14 cellular contexts compared by ENCODE assay signal in the genomic region with DNA sequence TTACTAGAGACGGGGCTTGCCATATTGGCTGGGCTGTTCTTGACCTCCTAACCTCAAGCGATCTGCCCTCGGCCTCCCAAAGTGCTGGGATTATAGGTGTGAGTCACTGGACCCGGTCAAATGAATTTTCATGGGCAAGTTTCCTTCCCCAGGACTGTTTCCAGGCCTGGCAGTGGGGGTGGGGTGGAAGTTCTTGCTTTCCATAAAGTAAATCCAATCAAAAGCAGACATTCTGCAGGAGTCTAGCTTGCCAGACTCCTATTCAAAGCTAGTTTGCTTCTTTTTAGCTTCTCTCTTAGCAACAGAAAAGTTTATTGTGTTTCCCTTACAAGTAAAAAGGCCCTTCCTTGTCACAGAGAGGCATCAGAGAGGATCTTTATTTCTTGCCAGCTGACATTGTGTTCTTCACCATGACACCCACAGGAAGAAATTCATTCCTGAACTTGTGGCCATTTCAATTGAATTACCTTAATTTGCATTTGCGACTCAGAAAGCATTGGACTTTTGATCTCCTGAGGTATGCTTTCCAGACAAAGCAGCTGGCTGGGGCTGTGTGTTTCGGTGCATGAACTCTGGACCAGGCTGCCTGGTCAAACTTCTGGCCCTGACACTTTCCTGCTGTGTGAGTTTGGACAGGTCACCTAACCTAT. TPM values are rescaled to one million over a fixed set of nuclear protein-coding genes. Genes with fewer than 3 reads are reported as not detected.
DNase-seq lines count a peak whose midpoint lies in the region; ATAC-seq and TF ChIP-seq lines count a peak whose summit lies in the region.
"Had no signal": no experiment of that assay in that cellular context is flagged by ENCODE, and none has a peak within 500 bp of the region (broad histone marks: within the 10 kb centered on the region; RNA-seq: fewer than 3 reads in every experiment).

No MANE protein-coding gene starts in this region.

- peaks cover 3% of the 10 kb centered on the region for H3K36me3 Mint-ChIP-seq in neural crest cell (ENCODE audit: low read depth)

- H3K9me3 Mint-ChIP-seq in neural crest cell, result peaks cover 6% of the 10 kb centered on the region

- H3K27ac Mint-ChIP-seq in neural crest cell (ENCODE audit: unreplicated experiment), result peak overlapping the region; percentile 73

- H3K4me1 Mint-ChIP-seq in neural crest cell, result peaks cover 39% of the 10 kb centered on the region

- no peak overlapping the region for H3K4me3 ChIP-seq in coronary artery

- TF ChIP-seq CTCF in neural crest cell (conservative IDR thresholded peaks at IDR 0.05) (no peak), coronary artery (IDR thresholded peaks at IDR 0.05) (no peak)

- H3K27me3 Mint-ChIP-seq in neural crest cell (ENCODE audit: low read depth), result peaks cover 19% of the 10 kb centered on the region

- H3K27ac ChIP-seq in coronary artery, result no peak overlapping the region

- H3K4me3 Mint-ChIP-seq in neural crest cell, result peak overlapping the region; percentile 39

- peak; percentile 64 for DNase-seq in Ammon's horn (ENCODE audit: low spot score)
- DNase-seq in NCI-H526 treated with DMSO at 0.1 percent for 48 hours (lab: John Stamatoyannopoulos, UW), result peak; percentile 4
- peak; percentile 5 for DNase-seq in fibroblast of gingiva (ENCODE audit: low read depth)
- peak; percentile 14 for DNase-seq in neural crest cell (ENCODE audit: low read depth, low spot score)
- DNase-seq in NK-92 treated with Interleukin-12 subunit alpha and Interleukin-12 subunit beta, amount 100 ng/mL, for 24 hours (lab: John Stamatoyannopoulos, UW), result no peak
- no peak for DNase-seq in coronary artery (ENCODE audit: low spot score)
- DNase-seq: activated CD4-positive, CD25-positive, alpha-beta regulatory T cell; cortex of kidney; GDM1; KBM-7; NCI-H2171 had no signal

- ATAC-seq in HG02852 (IDR thresholded peaks at IDR 0.05; ENCODE audit: unreplicated experiment) (no peak), GM19023 (IDR thresholded peaks at IDR 0.05; ENCODE audit: unreplicated experiment) (no peak)

RNA-seq across cellular contexts. Expression of gene LYPD1, which starts 37.9 kb away (rescaled TPM):
- 15.1 and 17.4 TPM in 2 replicates for total RNA-seq in neural crest cell
- total RNA-seq: mononuclear cell had no signal

Comparison
In these comparisons a context has a peak if more than half of its experiments do, and no peak if none do; other contexts are left out.
1. DNase-seq: peak in Ammon's horn (single experiment), NCI-H526 treated with DMSO at 0.1 percent for 48 hours (single experiment), fibroblast of gingiva (single experiment) and neural crest cell (single experiment); none in NK-92 treated with Interleukin-12 subunit alpha and Interleukin-12 subunit beta, amount 100 ng/mL, for 24 hours (single experiment) and coronary artery (single experiment).